Comparison of ENCODE assay signal across 1 cellular context in the genomic region with DNA sequence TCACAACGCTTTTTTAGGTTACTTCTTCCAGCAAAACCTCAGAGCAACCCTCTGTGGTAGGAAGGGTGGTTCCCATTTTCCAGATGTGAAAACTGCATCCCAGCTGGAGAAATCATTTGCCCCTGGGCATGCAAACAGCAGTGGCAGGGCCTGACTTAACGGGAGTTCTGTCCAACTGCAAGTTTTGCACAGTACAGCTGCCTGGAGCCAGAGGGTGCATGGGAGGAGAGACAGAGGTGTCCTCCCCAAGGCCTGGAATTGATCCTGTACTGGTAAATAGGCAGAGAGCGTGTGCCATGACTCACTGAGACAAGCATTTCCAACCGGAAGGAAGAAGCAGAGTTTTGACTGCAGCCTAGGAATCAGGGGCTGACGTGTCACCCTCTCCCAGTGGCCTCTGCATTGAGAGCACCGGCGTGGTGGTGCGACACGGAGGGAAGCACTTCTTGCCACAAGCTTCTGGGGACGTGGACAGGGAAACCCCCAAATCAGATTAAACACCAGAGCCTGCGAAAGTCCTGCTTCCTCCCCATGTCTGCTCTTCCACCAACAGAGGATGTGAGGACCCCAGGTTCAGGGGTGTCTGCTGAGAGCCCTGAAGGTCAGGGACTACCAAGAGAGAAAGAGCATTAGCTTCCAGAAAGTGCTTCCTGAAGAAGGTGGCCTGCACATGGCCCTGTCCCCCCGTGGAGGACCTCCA.
A peak's percentile ranks its signal among the peaks of the same experiment; 100 is the strongest.
TF ChIP-seq lines count a peak whose summit lies in the region.

No MANE protein-coding gene starts in this region.

TF ChIP-seq in HepG2, 621 proteins besides CTCF, POLR2A, EP300 and RAD21 (continued from another document and continues in another):
- TF ChIP-seq, protein P1, sequence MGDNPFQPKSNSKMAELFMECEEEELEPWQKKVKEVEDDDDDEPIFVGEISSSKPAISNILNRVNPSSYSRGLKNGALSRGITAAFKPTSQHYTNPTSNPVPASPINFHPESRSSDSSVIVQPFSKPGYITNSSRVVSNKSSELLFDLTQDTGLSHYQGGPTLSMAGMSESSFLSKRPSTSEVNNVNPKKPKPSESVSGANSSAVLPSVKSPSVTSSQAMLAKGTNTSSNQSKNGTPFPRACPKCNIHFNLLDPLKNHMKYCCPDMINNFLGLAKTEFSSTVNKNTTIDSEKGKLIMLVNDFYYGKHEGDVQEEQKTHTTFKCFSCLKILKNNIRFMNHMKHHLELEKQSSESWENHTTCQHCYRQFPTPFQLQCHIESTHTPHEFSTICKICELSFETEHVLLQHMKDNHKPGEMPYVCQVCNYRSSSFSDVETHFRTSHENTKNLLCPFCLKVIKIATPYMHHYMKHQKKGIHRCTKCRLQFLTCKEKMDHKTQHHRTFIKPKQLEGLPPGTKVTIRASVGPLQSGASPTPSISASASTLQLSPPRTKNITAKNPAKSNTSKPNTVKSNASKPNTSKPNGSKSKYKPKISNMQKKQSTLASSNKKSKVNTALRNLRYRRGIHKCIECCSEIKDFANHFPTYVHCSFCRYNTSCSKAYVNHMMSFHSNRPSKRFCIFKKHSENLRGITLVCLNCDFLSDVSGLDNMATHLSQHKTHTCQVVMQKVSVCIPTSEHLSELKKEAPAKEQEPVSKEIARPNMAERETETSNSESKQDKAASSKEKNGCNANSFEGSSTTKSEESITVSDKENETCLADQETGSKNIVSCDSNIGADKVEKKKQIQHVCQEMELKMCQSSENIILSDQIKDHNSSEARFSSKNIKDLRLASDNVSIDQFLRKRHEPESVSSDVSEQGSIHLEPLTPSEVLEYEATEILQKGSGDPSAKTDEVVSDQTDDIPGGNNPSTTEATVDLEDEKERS (CRISPR knock-in tag; IDR thresholded peaks at IDR 0.05) = no peak
- TF ChIP-seq, protein P2, sequence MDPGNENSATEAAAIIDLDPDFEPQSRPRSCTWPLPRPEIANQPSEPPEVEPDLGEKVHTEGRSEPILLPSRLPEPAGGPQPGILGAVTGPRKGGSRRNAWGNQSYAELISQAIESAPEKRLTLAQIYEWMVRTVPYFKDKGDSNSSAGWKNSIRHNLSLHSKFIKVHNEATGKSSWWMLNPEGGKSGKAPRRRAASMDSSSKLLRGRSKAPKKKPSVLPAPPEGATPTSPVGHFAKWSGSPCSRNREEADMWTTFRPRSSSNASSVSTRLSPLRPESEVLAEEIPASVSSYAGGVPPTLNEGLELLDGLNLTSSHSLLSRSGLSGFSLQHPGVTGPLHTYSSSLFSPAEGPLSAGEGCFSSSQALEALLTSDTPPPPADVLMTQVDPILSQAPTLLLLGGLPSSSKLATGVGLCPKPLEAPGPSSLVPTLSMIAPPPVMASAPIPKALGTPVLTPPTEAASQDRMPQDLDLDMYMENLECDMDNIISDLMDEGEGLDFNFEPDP (CRISPR knock-in tag; conservative IDR thresholded peaks at IDR 0.05) = no peak
- peak; percentile 45 for TF ChIP-seq ZBTB38 (CRISPR knock-in tag; IDR thresholded peaks at IDR 0.05)
- TF ChIP-seq ZNF331 (CRISPR knock-in tag; IDR thresholded peaks at IDR 0.05) = no peak
- TF ChIP-seq FOXA3 (CRISPR knock-in tag; IDR thresholded peaks at IDR 0.05) = peak; percentile 68; the same call in 1 of the 2 replicates
- no peak for TF ChIP-seq TEAD2 (CRISPR knock-in tag; IDR thresholded peaks at IDR 0.05)
- no peak for TF ChIP-seq GPN1 (CRISPR knock-in tag; IDR thresholded peaks at IDR 0.05; ENCODE audit: borderline replicate concordance)
- TF ChIP-seq, protein P3, sequence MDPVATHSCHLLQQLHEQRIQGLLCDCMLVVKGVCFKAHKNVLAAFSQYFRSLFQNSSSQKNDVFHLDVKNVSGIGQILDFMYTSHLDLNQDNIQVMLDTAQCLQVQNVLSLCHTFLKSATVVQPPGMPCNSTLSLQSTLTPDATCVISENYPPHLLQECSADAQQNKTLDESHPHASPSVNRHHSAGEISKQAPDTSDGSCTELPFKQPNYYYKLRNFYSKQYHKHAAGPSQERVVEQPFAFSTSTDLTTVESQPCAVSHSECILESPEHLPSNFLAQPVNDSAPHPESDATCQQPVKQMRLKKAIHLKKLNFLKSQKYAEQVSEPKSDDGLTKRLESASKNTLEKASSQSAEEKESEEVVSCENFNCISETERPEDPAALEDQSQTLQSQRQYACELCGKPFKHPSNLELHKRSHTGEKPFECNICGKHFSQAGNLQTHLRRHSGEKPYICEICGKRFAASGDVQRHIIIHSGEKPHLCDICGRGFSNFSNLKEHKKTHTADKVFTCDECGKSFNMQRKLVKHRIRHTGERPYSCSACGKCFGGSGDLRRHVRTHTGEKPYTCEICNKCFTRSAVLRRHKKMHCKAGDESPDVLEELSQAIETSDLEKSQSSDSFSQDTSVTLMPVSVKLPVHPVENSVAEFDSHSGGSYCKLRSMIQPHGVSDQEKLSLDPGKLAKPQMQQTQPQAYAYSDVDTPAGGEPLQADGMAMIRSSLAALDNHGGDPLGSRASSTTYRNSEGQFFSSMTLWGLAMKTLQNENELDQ (CRISPR knock-in tag; IDR thresholded peaks at IDR 0.05; ENCODE audit: borderline replicate concordance) = no peak
- no peak for TF ChIP-seq HOXA5 (CRISPR knock-in tag; IDR thresholded peaks at IDR 0.05)
- no peak for TF ChIP-seq NR3C1 (CRISPR knock-in tag; IDR thresholded peaks at IDR 0.05)
- no peak for TF ChIP-seq MZF1 (CRISPR knock-in tag; IDR thresholded peaks at IDR 0.05; ENCODE audit: borderline replicate concordance)
- TF ChIP-seq, protein P4, sequence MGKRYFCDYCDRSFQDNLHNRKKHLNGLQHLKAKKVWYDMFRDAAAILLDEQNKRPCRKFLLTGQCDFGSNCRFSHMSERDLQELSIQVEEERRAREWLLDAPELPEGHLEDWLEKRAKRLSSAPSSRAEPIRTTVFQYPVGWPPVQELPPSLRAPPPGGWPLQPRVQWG (CRISPR knock-in tag; IDR thresholded peaks at IDR 0.05; ENCODE audit: borderline replicate concordance, low read depth) = no peak
- TF ChIP-seq THYN1 (CRISPR knock-in tag; IDR thresholded peaks at IDR 0.05; ENCODE audit: borderline replicate concordance, low read depth) = no peak
- TF ChIP-seq, protein P5, sequence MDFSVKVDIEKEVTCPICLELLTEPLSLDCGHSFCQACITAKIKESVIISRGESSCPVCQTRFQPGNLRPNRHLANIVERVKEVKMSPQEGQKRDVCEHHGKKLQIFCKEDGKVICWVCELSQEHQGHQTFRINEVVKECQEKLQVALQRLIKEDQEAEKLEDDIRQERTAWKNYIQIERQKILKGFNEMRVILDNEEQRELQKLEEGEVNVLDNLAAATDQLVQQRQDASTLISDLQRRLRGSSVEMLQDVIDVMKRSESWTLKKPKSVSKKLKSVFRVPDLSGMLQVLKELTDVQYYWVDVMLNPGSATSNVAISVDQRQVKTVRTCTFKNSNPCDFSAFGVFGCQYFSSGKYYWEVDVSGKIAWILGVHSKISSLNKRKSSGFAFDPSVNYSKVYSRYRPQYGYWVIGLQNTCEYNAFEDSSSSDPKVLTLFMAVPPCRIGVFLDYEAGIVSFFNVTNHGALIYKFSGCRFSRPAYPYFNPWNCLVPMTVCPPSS (IDR thresholded peaks at IDR 0.05) = no peak
- TF ChIP-seq ZNF263 (CRISPR knock-in tag; IDR thresholded peaks at IDR 0.05) = peak; percentile 68; the same call in 1 of the 2 replicates
- no peak for TF ChIP-seq FOXC1 (CRISPR knock-in tag; IDR thresholded peaks at IDR 0.05; ENCODE audit: borderline replicate concordance)
- TF ChIP-seq NCOA2 (CRISPR knock-in tag; IDR thresholded peaks at IDR 0.05) = peak; percentile 38; the same call in 1 of the 2 replicates
- no peak for TF ChIP-seq SUZ12 (IDR thresholded peaks at IDR 0.05; ENCODE audit: low read depth, low read length)
- TF ChIP-seq PAF1 (CRISPR knock-in tag; IDR thresholded peaks at IDR 0.05) = no peak
- no peak for TF ChIP-seq TOPORS (CRISPR knock-in tag; IDR thresholded peaks at IDR 0.05)
- TF ChIP-seq ZNF292 (CRISPR knock-in tag; IDR thresholded peaks at IDR 0.05; ENCODE audit: borderline replicate concordance, low read depth) = no peak
- TF ChIP-seq, protein P6, sequence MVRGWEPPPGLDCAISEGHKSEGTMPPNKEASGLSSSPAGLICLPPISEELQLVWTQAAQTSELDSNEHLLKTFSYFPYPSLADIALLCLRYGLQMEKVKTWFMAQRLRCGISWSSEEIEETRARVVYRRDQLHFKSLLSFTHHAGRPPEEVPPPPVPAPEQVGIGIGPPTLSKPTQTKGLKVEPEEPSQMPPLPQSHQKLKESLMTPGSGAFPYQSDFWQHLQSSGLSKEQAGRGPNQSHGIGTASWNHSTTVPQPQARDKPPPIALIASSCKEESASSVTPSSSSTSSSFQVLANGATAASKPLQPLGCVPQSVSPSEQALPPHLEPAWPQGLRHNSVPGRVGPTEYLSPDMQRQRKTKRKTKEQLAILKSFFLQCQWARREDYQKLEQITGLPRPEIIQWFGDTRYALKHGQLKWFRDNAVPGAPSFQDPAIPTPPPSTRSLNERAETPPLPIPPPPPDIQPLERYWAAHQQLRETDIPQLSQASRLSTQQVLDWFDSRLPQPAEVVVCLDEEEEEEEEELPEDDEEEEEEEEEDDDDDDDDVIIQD (CRISPR knock-in tag; IDR thresholded peaks at IDR 0.05; ENCODE audit: low read depth) = peak; percentile 69
- TF ChIP-seq ZSCAN20 (CRISPR knock-in tag; IDR thresholded peaks at IDR 0.05; ENCODE audit: borderline replicate concordance) = no peak
- TF ChIP-seq, protein P7, sequence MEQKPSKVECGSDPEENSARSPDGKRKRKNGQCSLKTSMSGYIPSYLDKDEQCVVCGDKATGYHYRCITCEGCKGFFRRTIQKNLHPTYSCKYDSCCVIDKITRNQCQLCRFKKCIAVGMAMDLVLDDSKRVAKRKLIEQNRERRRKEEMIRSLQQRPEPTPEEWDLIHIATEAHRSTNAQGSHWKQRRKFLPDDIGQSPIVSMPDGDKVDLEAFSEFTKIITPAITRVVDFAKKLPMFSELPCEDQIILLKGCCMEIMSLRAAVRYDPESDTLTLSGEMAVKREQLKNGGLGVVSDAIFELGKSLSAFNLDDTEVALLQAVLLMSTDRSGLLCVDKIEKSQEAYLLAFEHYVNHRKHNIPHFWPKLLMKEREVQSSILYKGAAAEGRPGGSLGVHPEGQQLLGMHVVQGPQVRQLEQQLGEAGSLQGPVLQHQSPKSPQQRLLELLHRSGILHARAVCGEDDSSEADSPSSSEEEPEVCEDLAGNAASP (CRISPR knock-in tag; IDR thresholded peaks at IDR 0.05; ENCODE audit: borderline replicate concordance) = no peak
- TF ChIP-seq, protein P8, sequence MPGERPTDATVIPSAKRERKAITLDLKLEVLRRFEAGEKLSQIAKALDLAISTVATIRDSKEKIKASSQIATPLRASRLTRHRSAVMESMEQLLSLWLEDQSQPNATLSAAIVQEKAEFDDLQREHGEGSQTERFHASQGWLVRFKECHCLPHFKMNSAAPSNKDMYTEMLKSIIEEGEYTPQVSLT (CRISPR knock-in tag; IDR thresholded peaks at IDR 0.05; ENCODE audit: borderline replicate concordance, low read depth) = no peak
- TF ChIP-seq ATRX (CRISPR knock-in tag; IDR thresholded peaks at IDR 0.05; ENCODE audit: borderline replicate concordance) = no peak
- no peak for TF ChIP-seq MIER2 (CRISPR knock-in tag; IDR thresholded peaks at IDR 0.05)
- no peak for TF ChIP-seq ZNF543 (CRISPR knock-in tag; IDR thresholded peaks at IDR 0.05)
- TF ChIP-seq, protein P9, sequence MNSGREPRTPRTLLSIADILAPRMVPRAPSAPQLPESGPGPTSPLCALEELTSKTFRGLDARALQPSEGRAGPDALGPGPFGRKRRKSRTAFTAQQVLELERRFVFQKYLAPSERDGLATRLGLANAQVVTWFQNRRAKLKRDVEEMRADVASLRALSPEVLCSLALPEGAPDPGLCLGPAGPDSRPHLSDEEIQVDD (CRISPR knock-in tag; IDR thresholded peaks at IDR 0.05; ENCODE audit: borderline replicate concordance) = no peak
- no peak for TF ChIP-seq KDM3A (CRISPR knock-in tag; IDR thresholded peaks at IDR 0.05; ENCODE audit: low read depth)
- TF ChIP-seq, protein P10, sequence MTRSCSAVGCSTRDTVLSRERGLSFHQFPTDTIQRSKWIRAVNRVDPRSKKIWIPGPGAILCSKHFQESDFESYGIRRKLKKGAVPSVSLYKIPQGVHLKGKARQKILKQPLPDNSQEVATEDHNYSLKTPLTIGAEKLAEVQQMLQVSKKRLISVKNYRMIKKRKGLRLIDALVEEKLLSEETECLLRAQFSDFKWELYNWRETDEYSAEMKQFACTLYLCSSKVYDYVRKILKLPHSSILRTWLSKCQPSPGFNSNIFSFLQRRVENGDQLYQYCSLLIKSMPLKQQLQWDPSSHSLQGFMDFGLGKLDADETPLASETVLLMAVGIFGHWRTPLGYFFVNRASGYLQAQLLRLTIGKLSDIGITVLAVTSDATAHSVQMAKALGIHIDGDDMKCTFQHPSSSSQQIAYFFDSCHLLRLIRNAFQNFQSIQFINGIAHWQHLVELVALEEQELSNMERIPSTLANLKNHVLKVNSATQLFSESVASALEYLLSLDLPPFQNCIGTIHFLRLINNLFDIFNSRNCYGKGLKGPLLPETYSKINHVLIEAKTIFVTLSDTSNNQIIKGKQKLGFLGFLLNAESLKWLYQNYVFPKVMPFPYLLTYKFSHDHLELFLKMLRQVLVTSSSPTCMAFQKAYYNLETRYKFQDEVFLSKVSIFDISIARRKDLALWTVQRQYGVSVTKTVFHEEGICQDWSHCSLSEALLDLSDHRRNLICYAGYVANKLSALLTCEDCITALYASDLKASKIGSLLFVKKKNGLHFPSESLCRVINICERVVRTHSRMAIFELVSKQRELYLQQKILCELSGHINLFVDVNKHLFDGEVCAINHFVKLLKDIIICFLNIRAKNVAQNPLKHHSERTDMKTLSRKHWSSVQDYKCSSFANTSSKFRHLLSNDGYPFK (CRISPR knock-in tag; IDR thresholded peaks at IDR 0.05; ENCODE audit: borderline replicate concordance) = no peak
- no peak for TF ChIP-seq ZNF383 (CRISPR knock-in tag; IDR thresholded peaks at IDR 0.05; ENCODE audit: borderline replicate concordance)
- no peak for TF ChIP-seq HNRNPH1 (optimal IDR thresholded peaks at IDR 0.05; ENCODE audit: low read depth, low read length)
- TF ChIP-seq POLR2AphosphoS5 (IDR thresholded peaks at IDR 0.05; ENCODE audit: low read depth, low read length) = peak; percentile 27; the same call in 1 of the 2 replicates
- TF ChIP-seq ATF1 (CRISPR knock-in tag; IDR thresholded peaks at IDR 0.05) = no peak
- TF ChIP-seq, protein P11, sequence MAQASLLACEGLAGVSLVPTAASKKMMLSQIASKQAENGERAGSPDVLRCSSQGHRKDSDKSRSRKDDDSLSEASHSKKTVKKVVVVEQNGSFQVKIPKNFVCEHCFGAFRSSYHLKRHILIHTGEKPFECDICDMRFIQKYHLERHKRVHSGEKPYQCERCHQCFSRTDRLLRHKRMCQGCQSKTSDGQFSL (CRISPR knock-in tag; IDR thresholded peaks at IDR 0.05) = no peak
- peak; percentile 55; the same call in 1 of the 2 replicates for TF ChIP-seq YEATS2 (CRISPR knock-in tag; IDR thresholded peaks at IDR 0.05; ENCODE audit: borderline replicate concordance)
- TF ChIP-seq, protein P12, sequence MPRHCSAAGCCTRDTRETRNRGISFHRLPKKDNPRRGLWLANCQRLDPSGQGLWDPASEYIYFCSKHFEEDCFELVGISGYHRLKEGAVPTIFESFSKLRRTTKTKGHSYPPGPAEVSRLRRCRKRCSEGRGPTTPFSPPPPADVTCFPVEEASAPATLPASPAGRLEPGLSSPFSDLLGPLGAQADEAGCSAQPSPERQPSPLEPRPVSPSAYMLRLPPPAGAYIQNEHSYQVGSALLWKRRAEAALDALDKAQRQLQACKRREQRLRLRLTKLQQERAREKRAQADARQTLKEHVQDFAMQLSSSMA (CRISPR knock-in tag; IDR thresholded peaks at IDR 0.05) = no peak
